Comparison of ENCODE assay signal across 1 cellular context in the genomic region with DNA sequence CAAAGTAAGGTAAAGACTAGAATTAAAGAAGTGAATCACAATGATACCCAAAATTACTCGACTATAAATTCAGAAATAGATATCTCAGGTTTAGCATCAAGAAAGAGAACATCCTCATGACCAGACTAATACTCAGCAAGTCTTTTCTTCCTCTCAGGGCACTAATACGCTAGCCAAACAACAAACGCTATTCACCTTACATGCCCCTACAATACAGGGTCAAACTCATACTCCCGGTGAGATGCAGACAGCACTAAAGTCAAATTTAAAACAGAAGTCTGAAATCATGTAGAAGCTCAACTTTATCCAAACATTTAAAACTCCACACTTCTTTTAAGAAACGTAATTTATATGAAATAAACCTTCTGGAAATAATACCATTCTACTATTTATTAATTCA.
TF ChIP-seq lines count a peak whose summit lies in the region.

No MANE protein-coding gene starts in this region.

TF ChIP-seq in HepG2, 621 proteins besides CTCF, POLR2A, EP300 and RAD21:
- TF ChIP-seq, protein P1, sequence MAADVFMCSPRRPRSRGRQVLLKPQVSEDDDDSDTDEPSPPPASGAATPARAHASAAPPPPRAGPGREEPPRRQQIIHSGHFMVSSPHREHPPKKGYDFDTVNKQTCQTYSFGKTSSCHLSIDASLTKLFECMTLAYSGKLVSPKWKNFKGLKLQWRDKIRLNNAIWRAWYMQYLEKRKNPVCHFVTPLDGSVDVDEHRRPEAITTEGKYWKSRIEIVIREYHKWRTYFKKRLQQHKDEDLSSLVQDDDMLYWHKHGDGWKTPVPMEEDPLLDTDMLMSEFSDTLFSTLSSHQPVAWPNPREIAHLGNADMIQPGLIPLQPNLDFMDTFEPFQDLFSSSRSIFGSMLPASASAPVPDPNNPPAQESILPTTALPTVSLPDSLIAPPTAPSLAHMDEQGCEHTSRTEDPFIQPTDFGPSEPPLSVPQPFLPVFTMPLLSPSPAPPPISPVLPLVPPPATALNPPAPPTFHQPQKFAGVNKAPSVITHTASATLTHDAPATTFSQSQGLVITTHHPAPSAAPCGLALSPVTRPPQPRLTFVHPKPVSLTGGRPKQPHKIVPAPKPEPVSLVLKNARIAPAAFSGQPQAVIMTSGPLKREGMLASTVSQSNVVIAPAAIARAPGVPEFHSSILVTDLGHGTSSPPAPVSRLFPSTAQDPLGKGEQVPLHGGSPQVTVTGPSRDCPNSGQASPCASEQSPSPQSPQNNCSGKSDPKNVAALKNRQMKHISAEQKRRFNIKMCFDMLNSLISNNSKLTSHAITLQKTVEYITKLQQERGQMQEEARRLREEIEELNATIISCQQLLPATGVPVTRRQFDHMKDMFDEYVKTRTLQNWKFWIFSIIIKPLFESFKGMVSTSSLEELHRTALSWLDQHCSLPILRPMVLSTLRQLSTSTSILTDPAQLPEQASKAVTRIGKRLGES (CRISPR knock-in tag; IDR thresholded peaks at IDR 0.05; ENCODE audit: borderline replicate concordance): no peak
- 0 out of 2 replicates have a peak, but pooled peaks have one; percentile 30 for TF ChIP-seq ZBTB33 (CRISPR knock-in tag; IDR thresholded peaks at IDR 0.05)
- TF ChIP-seq, protein P2, sequence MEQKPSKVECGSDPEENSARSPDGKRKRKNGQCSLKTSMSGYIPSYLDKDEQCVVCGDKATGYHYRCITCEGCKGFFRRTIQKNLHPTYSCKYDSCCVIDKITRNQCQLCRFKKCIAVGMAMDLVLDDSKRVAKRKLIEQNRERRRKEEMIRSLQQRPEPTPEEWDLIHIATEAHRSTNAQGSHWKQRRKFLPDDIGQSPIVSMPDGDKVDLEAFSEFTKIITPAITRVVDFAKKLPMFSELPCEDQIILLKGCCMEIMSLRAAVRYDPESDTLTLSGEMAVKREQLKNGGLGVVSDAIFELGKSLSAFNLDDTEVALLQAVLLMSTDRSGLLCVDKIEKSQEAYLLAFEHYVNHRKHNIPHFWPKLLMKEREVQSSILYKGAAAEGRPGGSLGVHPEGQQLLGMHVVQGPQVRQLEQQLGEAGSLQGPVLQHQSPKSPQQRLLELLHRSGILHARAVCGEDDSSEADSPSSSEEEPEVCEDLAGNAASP (CRISPR knock-in tag; IDR thresholded peaks at IDR 0.05; ENCODE audit: borderline replicate concordance): peak; percentile 85; the same call in 1 of the 2 replicates
- no peak for TF ChIP-seq GPBP1L1 (CRISPR knock-in tag; IDR thresholded peaks at IDR 0.05)
- TF ChIP-seq ZNF264 (CRISPR knock-in tag; IDR thresholded peaks at IDR 0.05): 0 out of 2 replicates have a peak, but pooled peaks have one; percentile 36
- TF ChIP-seq RXRB (CRISPR knock-in tag; IDR thresholded peaks at IDR 0.05; ENCODE audit: borderline replicate concordance): peak; percentile 50; the same call in 1 of the 2 replicates
